In genomic region chr20:32333181-32333987, GRCh38 we compare ENCODE assay signal across 8 cellular contexts. TPM values are rescaled to one million over a fixed set of nuclear protein-coding genes. Genes with fewer than 3 reads are reported as not detected.
DNase-seq lines count a peak whose midpoint lies in the region; ATAC-seq and TF ChIP-seq lines count a peak whose summit lies in the region.

No MANE protein-coding gene starts in this region.

- H2AFZ ChIP-seq in smooth muscle cell (ENCODE audit: low read depth) = no peak overlapping the region
- H2AFZ ChIP-seq in GM23248 = no peak overlapping the region

- H3K4me3 ChIP-seq in smooth muscle cell (no peak overlapping the region), GM23248 (no peak overlapping the region)

- no peaks in the 10 kb centered on the region for H3K9me3 Mint-ChIP-seq in activated CD4-positive, alpha-beta memory T cell treated with anti-CD3 and anti-CD28 coated beads for 36 hours

- H3F3A ChIP-seq in smooth muscle cell (ENCODE audit: low read depth) = peaks cover 4% of the 10 kb centered on the region
- peaks cover 24% of the 10 kb centered on the region for H3F3A ChIP-seq in GM23248 (ENCODE audit: insufficient read depth)

- H3K79me2 ChIP-seq in smooth muscle cell (ENCODE audit: low read depth) (no peaks in the 10 kb centered on the region), GM23248 (ENCODE audit: insufficient read depth) (no peaks in the 10 kb centered on the region)

- no peaks in the 10 kb centered on the region for H3K27me3 ChIP-seq in smooth muscle cell (ENCODE audit: low read depth)
- H3K27me3 ChIP-seq in GM23248 (replicated peaks; ENCODE audit: insufficient read depth) = no peaks in the 10 kb centered on the region

- peaks cover 5% of the 10 kb centered on the region for H4K20me1 ChIP-seq in smooth muscle cell (ENCODE audit: low read depth)
- no peaks in the 10 kb centered on the region for H4K20me1 ChIP-seq in GM23248 (ENCODE audit: insufficient read depth)

- H3K27ac Mint-ChIP-seq in activated CD4-positive, alpha-beta memory T cell treated with anti-CD3 and anti-CD28 coated beads for 36 hours = peak overlapping the region; percentile 92

- POLR2A ChIA-PET in activated CD4-positive, alpha-beta memory T cell treated with anti-CD3 and anti-CD28 coated beads for 36 hours (lab: Charles Lee) = interaction anchor here (0.5 to 3.3 kb wide), 13 partner anchors 12 to 130 kb away, joined by 3 to 39 read pairs (median 5); partner anchors contain the start of gene ASXL1

- in situ Hi-C loops in GM23248 (cut with MboI) = no loop called here

- H3K27ac ChIP-seq in smooth muscle cell (ENCODE audit: low read depth) = peak overlapping the region; percentile 44
- no peak overlapping the region for H3K27ac ChIP-seq in GM23248

- WGBS in smooth muscle cell (ENCODE audit: low lambda C conversion rate) = 73% methylated on average over 12 of the region's 12 CpGs
- WGBS in GM23248 (ENCODE audit: low coverage in 1 of 2, low lambda C conversion rate in 2 of 2, missing lambda C conversion rate in 2 of 2), 2 experiments = 88 to 91% methylated on average over 12 of the region's 12 CpGs

- H3K4me1 Mint-ChIP-seq in activated CD4-positive, alpha-beta memory T cell treated with anti-CD3 and anti-CD28 coated beads for 36 hours (ENCODE audit: low read depth) = peaks cover 57% of the 10 kb centered on the region

- intact Hi-C loops in activated CD4-positive, alpha-beta memory T cell treated with anti-CD3 and anti-CD28 coated beads for 36 hours (cut with micrococcal nuclease) = loop anchor here (1.0 to 5.0 kb wide), 8 partner anchors 22 to 129 kb away; no protein-coding TSS in a partner anchor

- H3K36me3 ChIP-seq in smooth muscle cell (ENCODE audit: low read depth) = peaks cover 8% of the 10 kb centered on the region
- H3K36me3 ChIP-seq in GM23248 (ENCODE audit: low read depth) = peaks cover 24% of the 10 kb centered on the region; the same call in 1 of the 2 replicates

- TF ChIP-seq CTCF in smooth muscle cell (IDR thresholded peaks at IDR 0.05; ENCODE audit: borderline replicate concordance, insufficient read depth, poor library complexity, severe bottlenecking) = no peak

- H3K9ac ChIP-seq in smooth muscle cell (ENCODE audit: low read depth) = no peak overlapping the region
- H3K9ac ChIP-seq in GM23248 = no peak overlapping the region

- H3K4me3 Mint-ChIP-seq in activated CD4-positive, alpha-beta memory T cell treated with anti-CD3 and anti-CD28 coated beads for 36 hours = peak overlapping the region; percentile 37

- no peaks in the 10 kb centered on the region for H3K27me3 Mint-ChIP-seq in activated CD4-positive, alpha-beta memory T cell treated with anti-CD3 and anti-CD28 coated beads for 36 hours

- H3K9me2 ChIP-seq in GM23248 (ENCODE audit: insufficient read depth) = no peaks in the 10 kb centered on the region

- peak overlapping the region; percentile 48 for H3K4me2 ChIP-seq in smooth muscle cell
- no peak overlapping the region for H3K4me2 ChIP-seq in GM23248 (ENCODE audit: unreplicated experiment)

- peak; percentile 73 for DNase-seq in activated CD4-positive, alpha-beta memory T cell treated with anti-CD3 and anti-CD28 coated beads for 36 hours
- no peak for DNase-seq in smooth muscle cell (lab: John Stamatoyannopoulos, UW; ENCODE audit: unreplicated experiment)
- no peak for DNase-seq in NCI-H2081 (lab: John Stamatoyannopoulos, UW)
- no peak for DNase-seq in NCI-H446 (lab: John Stamatoyannopoulos, UW)
- DNase-seq in GM23248 = no peak

- H3K4me1 ChIP-seq in smooth muscle cell (ENCODE audit: low read depth) (no peaks in the 10 kb centered on the region), GM23248 (ENCODE audit: insufficient read depth) (peaks cover 17% of the 10 kb centered on the region)

- peaks cover 58% of the 10 kb centered on the region for H3K36me3 Mint-ChIP-seq in activated CD4-positive, alpha-beta memory T cell treated with anti-CD3 and anti-CD28 coated beads for 36 hours

- H3K9me3 ChIP-seq in smooth muscle cell (replicated peaks; ENCODE audit: low read depth) (no peaks in the 10 kb centered on the region), GM23248 (ENCODE audit: low read depth) (no peaks in the 10 kb centered on the region)

- CTCF ChIA-PET in activated CD4-positive, alpha-beta memory T cell treated with anti-CD3 and anti-CD28 coated beads for 36 hours (lab: Charles Lee) = interaction anchor here (0.6 to 2.7 kb wide), 7 partner anchors 21 to 101 kb away, joined by 3 to 13 read pairs (median 3); no protein-coding TSS in a partner anchor

- peak; percentile 54 for ATAC-seq in GM18870 (IDR thresholded peaks at IDR 0.05; ENCODE audit: unreplicated experiment)
- ATAC-seq in HG02678 (IDR thresholded peaks at IDR 0.05; ENCODE audit: unreplicated experiment) = peak; percentile 67
- ATAC-seq in GM19324 (IDR thresholded peaks at IDR 0.05; ENCODE audit: low FRiP score, unreplicated experiment) = no peak

RNA-seq across cellular contexts. Expression of gene ASXL1, which starts 24.7 kb away (rescaled TPM):
- total RNA-seq in activated CD4-positive, alpha-beta memory T cell treated with anti-CD3 and anti-CD28 coated beads for 36 hours = 100 to 1,000 TPM; 141 to 147 TPM
- 59.3 and 62.1 TPM in 2 replicates for total RNA-seq in smooth muscle cell
- polyA plus RNA-seq in smooth muscle cell (46.5 and 76.4 TPM in 2 replicates), GM23248 (2016; fragmentation: Nextera tagmentation; extraction: Ambion mirVana) (13.8 and 18.7 TPM in 2 replicates)
- total RNA-seq in GM23248 (2014; rRNA removed; shearing (Covaris generic)) = 38.8 and 39.9 TPM in 2 replicates

RNA-seq across cellular contexts. Expression of gene KIF3B, which starts 55.9 kb away (rescaled TPM):
- 10 to 100 TPM; 38.9 to 39.4 TPM for total RNA-seq in activated CD4-positive, alpha-beta memory T cell treated with anti-CD3 and anti-CD28 coated beads for 36 hours
- total RNA-seq in smooth muscle cell = 16.7 and 20.0 TPM in 2 replicates
- polyA plus RNA-seq in smooth muscle cell = 8.2 and 10.2 TPM in 2 replicates
- 25.9 and 28.3 TPM in 2 replicates for total RNA-seq in GM23248 (2014; rRNA removed; shearing (Covaris generic))
- polyA plus RNA-seq in GM23248 (2016; fragmentation: Nextera tagmentation; extraction: Ambion mirVana) = 8.4 and 8.8 TPM in 2 replicates
